ENCODE assay signal across 9 cellular contexts in the genomic region with DNA sequence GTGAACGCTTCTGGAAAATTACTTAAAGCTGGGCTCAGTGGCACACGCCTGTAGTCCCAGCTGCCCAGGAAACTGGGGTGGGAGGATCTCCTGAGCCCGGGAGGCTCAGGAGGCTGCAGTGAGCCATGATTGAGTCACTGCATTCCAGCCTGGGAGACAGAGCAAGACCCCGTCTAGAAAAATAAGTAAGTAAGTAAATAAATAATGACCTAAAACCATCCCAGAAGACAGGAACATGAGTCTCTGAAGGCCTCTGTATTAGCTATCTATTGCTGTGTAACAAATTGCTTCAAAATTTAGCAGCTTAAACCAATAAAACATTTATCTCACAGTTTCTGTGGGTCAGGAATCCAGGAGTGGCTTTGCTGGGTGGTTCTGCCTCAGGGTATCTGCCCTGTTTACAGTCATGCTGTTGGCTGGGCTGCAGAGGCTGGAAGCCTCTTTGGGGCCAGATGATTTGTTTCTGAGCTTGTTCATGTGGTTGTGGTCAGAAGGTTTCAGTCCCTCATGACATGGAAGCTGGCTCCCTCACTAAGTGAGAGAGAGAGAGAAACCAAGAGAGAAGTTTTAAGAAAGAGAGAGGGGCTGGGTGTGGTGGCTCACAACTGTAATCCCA.
DNase-seq lines count a peak whose midpoint lies in the region; ATAC-seq and TF ChIP-seq lines count a peak whose summit lies in the region.
"Had no signal": no experiment of that assay in that cellular context is flagged by ENCODE, and none has a peak within 500 bp of the region (broad histone marks: within the 10 kb centered on the region; RNA-seq: fewer than 3 reads in every experiment).

No MANE protein-coding gene starts in this region.

- H3K9me3 Mint-ChIP-seq in stimulated activated memory B cell treated with anti-CD40 and anti-IgM and Interleukin-4, amounts not matched to agents 10 μg/mL and 1 μg/mL and 100 μg/mL, for 72 hours = no peaks in the 10 kb centered on the region

- TF ChIP-seq CTCF in RWPE1 (conservative IDR thresholded peaks at IDR 0.05; ENCODE audit: low read depth) (no peak), epithelial cell of esophagus (IDR thresholded peaks at IDR 0.05; ENCODE audit: insufficient read depth, low read depth, low read length, missing control alignments) (no peak)

- CTCF ChIA-PET in RWPE1 (lab: Yijun Ruan, JAX) = interaction anchor here (0.5 to 1.7 kb wide), 3 partner anchors 69 to 151 kb away, joined by 4 to 9 read pairs (median 6); a partner anchor contains a TSS

- POLR2A ChIA-PET in RWPE1 (lab: Yijun Ruan, JAX; ENCODE audit: low non-redundant PET) = interaction anchor here (0.6 to 1.0 kb wide), 3 partner anchors 14 to 156 kb away, joined by 3 to 4 read pairs (median 3); no protein-coding TSS in a partner anchor

- peak overlapping the region; percentile 91 for H3K27ac Mint-ChIP-seq in stimulated activated memory B cell treated with anti-CD40 and anti-IgM and Interleukin-4, amounts not matched to agents 10 μg/mL and 1 μg/mL and 100 μg/mL, for 72 hours

- H3K4me3 ChIP-seq in epithelial cell of esophagus (ENCODE audit: low read length) = no peak overlapping the region

- peak; percentile 91 for ATAC-seq in HG02885 (IDR thresholded peaks at IDR 0.05; ENCODE audit: poor library complexity, unreplicated experiment)
- ATAC-seq in stimulated activated memory B cell treated with anti-CD40 and anti-IgM and Interleukin-4, amounts not matched to agents 10 μg/mL and 1 μg/mL and 100 μg/mL, for 72 hours = peak; percentile 95
- no peak for ATAC-seq in GM18858 (IDR thresholded peaks at IDR 0.05; ENCODE audit: unreplicated experiment)

- peak; percentile 70 for DNase-seq in activated CD8-positive, alpha-beta memory T cell treated with anti-CD3 and anti-CD28 coated beads for 24 hours
- DNase-seq in activated CD8-positive, alpha-beta memory T cell treated with anti-CD3 and anti-CD28 coated beads, Interleukin-2, amount 50 U/mL, for 4 hours = no peak
- peak; percentile 86 for DNase-seq in RWPE1 (ENCODE audit: low spot score)
- DNase-seq in epithelial cell of esophagus (ENCODE audit: low read depth) = peak; percentile 95
- DNase-seq in iPS-NIHi7 (ENCODE audit: extremely low spot score) = no peak
- DNase-seq: DND-41 had no signal

- peaks cover 46% of the 10 kb centered on the region for H3K4me1 Mint-ChIP-seq in stimulated activated memory B cell treated with anti-CD40 and anti-IgM and Interleukin-4, amounts not matched to agents 10 μg/mL and 1 μg/mL and 100 μg/mL, for 72 hours

- peak overlapping the region; percentile 86 for H3K27ac ChIP-seq in RWPE1

- peak overlapping the region; percentile 18 for H3K4me3 Mint-ChIP-seq in stimulated activated memory B cell treated with anti-CD40 and anti-IgM and Interleukin-4, amounts not matched to agents 10 μg/mL and 1 μg/mL and 100 μg/mL, for 72 hours

- no peaks in the 10 kb centered on the region for H3K27me3 Mint-ChIP-seq in stimulated activated memory B cell treated with anti-CD40 and anti-IgM and Interleukin-4, amounts not matched to agents 10 μg/mL and 1 μg/mL and 100 μg/mL, for 72 hours

- no peaks in the 10 kb centered on the region for H3K36me3 Mint-ChIP-seq in stimulated activated memory B cell treated with anti-CD40 and anti-IgM and Interleukin-4, amounts not matched to agents 10 μg/mL and 1 μg/mL and 100 μg/mL, for 72 hours

Comparison
In these comparisons a context has a peak if more than half of its experiments do, and no peak if none do; other contexts are left out.
1. DNase-seq: peak in activated CD8-positive, alpha-beta memory T cell treated with anti-CD3 and anti-CD28 coated beads for 24 hours (single experiment), RWPE1 (single experiment) and epithelial cell of esophagus (single experiment); none in activated CD8-positive, alpha-beta memory T cell treated with anti-CD3 and anti-CD28 coated beads, Interleukin-2, amount 50 U/mL, for 4 hours (single experiment) and iPS-NIHi7 (single experiment).